ENCODE assay signal across 10 cellular contexts in genomic region chr7:151491859-151492258, GRCh38. TPM values are rescaled to one million over a fixed set of nuclear protein-coding genes. Genes with fewer than 3 reads are reported as not detected.
DNase-seq lines count a peak whose midpoint lies in the region; ATAC-seq and TF ChIP-seq lines count a peak whose summit lies in the region.
"Had no signal": no experiment of that assay in that cellular context is flagged by ENCODE, and none has a peak within 500 bp of the region (broad histone marks: within the 10 kb centered on the region; RNA-seq: fewer than 3 reads in every experiment).

No MANE protein-coding gene starts in this region.

- H3K4me1 ChIP-seq in upper lobe of left lung = peaks cover 15 to 53% (median 33%) of the 10 kb centered on the region in 4 donors

- no peaks in the 10 kb centered on the region for H3K27me3 ChIP-seq in upper lobe of left lung

- H3K4me3 ChIP-seq in HFF-Myc (replicated peaks; ENCODE audit: low read depth, low read length) (no peak overlapping the region), fibroblast of villous mesenchyme (ENCODE audit: low read depth, low read length) (no peak overlapping the region), upper lobe of left lung (no peak overlapping the region)

- TF ChIP-seq EP300 in upper lobe of left lung (IDR thresholded peaks at IDR 0.05) = no peak

- H3K36me3 ChIP-seq in upper lobe of left lung = peaks cover 6 to 26% (median 13%) of the 10 kb centered on the region in 4 donors

- peak; percentile 62 for DNase-seq in HFF-Myc (ENCODE audit: extremely low read depth, low read depth)
- peak; percentile 91 for DNase-seq in SIG-M5 treated with dmso at 0.1 percent for 504 hours (lab: John Stamatoyannopoulos, UW; ENCODE audit: unreplicated experiment)
- peak; percentile 82 for DNase-seq in fibroblast of villous mesenchyme (ENCODE audit: low read depth)
- no peak for DNase-seq in upper lobe of left lung
- DNase-seq in T1000 (lab: John Stamatoyannopoulos, UW) = no peak
- DNase-seq in stimulated activated CD4-positive, alpha-beta T cell treated with anti-CD3 and anti-CD28 coated beads, Interleukin-4, amount 100 ng/mL, for 24 hours = no peak
- DNase-seq: endodermal cell, MM.1S had no signal

- H3K9me3 ChIP-seq in upper lobe of left lung = no peaks in the 10 kb centered on the region

- no peak for TF ChIP-seq POLR2A in upper lobe of left lung (IDR thresholded peaks at IDR 0.05)

- ATAC-seq in upper lobe of left lung (ENCODE audit: low FRiP score in 2 of 2) = peak; percentile 37 to 79
- ATAC-seq in HG03442 (IDR thresholded peaks at IDR 0.05; ENCODE audit: unreplicated experiment) = no peak

- peak overlapping the region in 1 of 4 donors; percentile 21 for H3K27ac ChIP-seq in upper lobe of left lung

- WGBS in upper lobe of left lung, 2 donors = 64 to 79% methylated on average over 3 of the region's 3 CpGs

- TF ChIP-seq CTCF in HFF-Myc (IDR thresholded peaks at IDR 0.05; ENCODE audit: low read depth, low read length, missing control alignments) (no peak), fibroblast of villous mesenchyme (IDR thresholded peaks at IDR 0.05; ENCODE audit: insufficient read depth, low read depth, low read length) (no peak), upper lobe of left lung (IDR thresholded peaks at IDR 0.05) (no peak)

RNA-seq across cellular contexts. Expression of gene RHEB, which starts 27.8 kb away (rescaled TPM):
- 52.2 and 79.5 TPM in 2 replicates for total RNA-seq in fibroblast of villous mesenchyme
- total RNA-seq in upper lobe of left lung = 100 to 1,000 TPM in 2 of 6 donors, 10 to 100 TPM in 4; 63.0 to 105 (median 93.4) TPM

RNA-seq across cellular contexts. Expression of gene CRYGN, which starts 51.9 kb away (rescaled TPM):
- total RNA-seq in fibroblast of villous mesenchyme (under 0.01 TPM in 1 of 2 replicates, not detected in the other), upper lobe of left lung (under 1 TPM in 2 of 6 donors, not detected in 4; 0.43 to 0.61 TPM)
- total RNA-seq: activated T-helper 1 cell treated with anti-CD3 and anti-CD28 coated beads, Interleukin-12 subunit alpha, Interleukin-12 subunit beta, Interleukin-2, Interleukin-4 antibody, amounts not matched to agents 30 ng/mL and 10 ng/mL and 1 ng/mL, durations not matched to agents 14 hours and 24 hours and 36 hours had no signal

Comparison
In these comparisons a context has a peak if more than half of its experiments do, and no peak if none do; other contexts are left out.
1. DNase-seq: peak in HFF-Myc (single experiment), SIG-M5 treated with dmso at 0.1 percent for 504 hours (single experiment) and fibroblast of villous mesenchyme (single experiment); none in upper lobe of left lung (0 of 2), T1000 (single experiment) and stimulated activated CD4-positive, alpha-beta T cell treated with anti-CD3 and anti-CD28 coated beads, Interleukin-4, amount 100 ng/mL, for 24 hours (single experiment).